18 cellular contexts compared by ENCODE assay signal in the genomic region with DNA sequence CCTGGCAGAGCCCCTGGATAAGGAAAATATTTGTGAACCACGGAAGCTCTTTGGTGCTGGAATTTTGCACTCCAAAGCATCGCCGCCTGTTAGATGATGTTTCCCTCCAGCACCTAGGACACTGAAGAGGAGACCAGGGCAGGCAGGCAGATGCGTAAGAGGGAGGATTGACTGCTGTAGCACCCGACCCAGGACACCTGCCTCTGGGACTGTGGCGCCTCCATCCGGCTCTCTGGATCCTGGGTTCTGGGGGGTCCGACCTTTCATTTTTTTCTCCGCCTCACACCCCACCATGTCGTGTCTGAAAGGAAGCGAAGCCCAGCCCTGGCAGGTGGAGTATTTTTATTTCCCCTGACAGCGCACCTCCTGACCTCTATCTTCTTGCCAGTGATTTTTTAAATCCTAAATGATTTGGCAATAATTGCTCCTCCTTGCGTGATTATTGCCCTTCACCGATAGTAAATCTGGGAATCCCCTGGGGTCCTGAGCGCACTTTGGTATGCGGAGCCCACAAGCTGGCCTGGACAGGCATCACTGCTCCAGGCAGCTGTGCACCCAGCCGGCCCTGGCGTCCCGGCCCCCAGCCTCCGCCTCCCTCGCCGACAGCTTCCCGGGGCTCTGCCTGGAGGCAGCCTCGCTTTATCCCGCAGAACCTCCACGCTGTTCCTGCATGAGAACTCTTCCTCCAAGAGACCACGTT. TPM values are rescaled to one million over a fixed set of nuclear protein-coding genes. Genes with fewer than 3 reads are reported as not detected.
DNase-seq lines count a peak whose midpoint lies in the region; ATAC-seq, FAIRE-seq and TF ChIP-seq lines count a peak whose summit lies in the region.
"Had no signal": no experiment of that assay in that cellular context is flagged by ENCODE, and none has a peak within 500 bp of the region (broad histone marks: within the 10 kb centered on the region; RNA-seq: fewer than 3 reads in every experiment).

No MANE protein-coding gene starts in this region.

- H3K27me3 Mint-ChIP-seq in neural progenitor cell (ENCODE audit: insufficient read depth, low read depth): peaks cover 9% of the 10 kb centered on the region

- H3K79me1 ChIP-seq in H1 (ENCODE audit: low read depth, low read length): no peaks in the 10 kb centered on the region

- H3K4me1 ChIP-seq in RWPE2 (ENCODE audit: insufficient read depth, poor library complexity, severe bottlenecking) (no peaks in the 10 kb centered on the region), H1 (replicated peaks in 1 of 4; ENCODE audit: control insufficient read depth in 3 of 4, insufficient read depth in 4 of 4, low read length in 3 of 4) (peaks cover 0 to 2% (median 0%) of the 10 kb centered on the region in 4 experiments; a peak in 1 of 7 replicates), neural progenitor cell (no peaks in the 10 kb centered on the region)

- no peak overlapping the region for H4K91ac ChIP-seq in H1 (replicated peaks; ENCODE audit: insufficient read length, low read length)

- H3K9ac ChIP-seq in H1 (replicated peaks in 1 of 4; ENCODE audit: extremely low read depth in 1 of 4, low read depth in 3 of 4, low read length in 3 of 4) (no peak overlapping the region), neural progenitor cell (no peak overlapping the region)
- H3K9ac ChIP-seq: GM23248 had no signal

- TF ChIP-seq POLR2A in H1 (IDR thresholded peaks at IDR 0.05; ENCODE audit: control extremely low read depth in 1 of 2, low read depth in 2 of 2, low read length in 2 of 2): no peak

- peak overlapping the region; percentile 66 for H3K27ac Mint-ChIP-seq in neural progenitor cell
- H3K27ac Mint-ChIP-seq: CD4-positive, CD25-positive, alpha-beta regulatory T cell had no signal

- FAIRE-seq in H1 (lab: Jason Lieb, UNC): no peak

- no peak overlapping the region for H3K23ac ChIP-seq in H1 (ENCODE audit: insufficient read length)

- no peaks in the 10 kb centered on the region for H3K79me2 ChIP-seq in H1 (ENCODE audit: control insufficient read depth in 1 of 2, insufficient read depth in 2 of 2, low read length in 2 of 2)
- H3K79me2 ChIP-seq in neural progenitor cell (ENCODE audit: low read depth): no peaks in the 10 kb centered on the region

- peaks cover 2% of the 10 kb centered on the region for H3K9me3 Mint-ChIP-seq in neural progenitor cell
- H3K9me3 Mint-ChIP-seq: CD4-positive, CD25-positive, alpha-beta regulatory T cell had no signal

- H3K9me3 ChIP-seq in RWPE2 (ENCODE audit: severe bottlenecking) (no peaks in the 10 kb centered on the region), H1 (ENCODE audit: insufficient read depth in 2 of 2, low read depth in 1 of 2, low read length in 1 of 2) (no peaks in the 10 kb centered on the region), neural progenitor cell (ENCODE audit: low read depth) (no peaks in the 10 kb centered on the region)

- CTCF ChIA-PET in H1 (lab: Charles Lee; ENCODE audit: partially characterized antibody): interaction anchor here (0.6 to 1.3 kb wide), 4 partner anchors 15 to 106 kb away, joined by 3 read pairs; no protein-coding TSS in a partner anchor

- H2BK15ac ChIP-seq in H1 (ENCODE audit: low read length): no peak overlapping the region

- no peak overlapping the region for H2BK120ac ChIP-seq in H1 (replicated peaks; ENCODE audit: low read depth, low read length)

- peaks cover 8% of the 10 kb centered on the region for H3F3A ChIP-seq in neural progenitor cell (ENCODE audit: low read depth)

- POLR2A ChIA-PET in H1 (lab: Charles Lee; ENCODE audit: partially characterized antibody): no interaction called here

- no peak for ATAC-seq in RWPE2 (ENCODE audit: low read depth)

- peak; percentile 32 to 47; a peak in 3 of 4 replicates for TF ChIP-seq RAD21 in H1 (IDR thresholded peaks at IDR 0.05 in 1 of 2, conservative IDR thresholded peaks at IDR 0.05 in 1 of 2; ENCODE audit: low read depth in 2 of 2, low read length in 2 of 2)

- no peak overlapping the region for H3K14ac ChIP-seq in H1 (ENCODE audit: insufficient read length)

- H3K27me3 ChIP-seq in RWPE2 (ENCODE audit: insufficient read depth, poor library complexity, severe bottlenecking) (no peaks in the 10 kb centered on the region), H1 (replicated peaks in 1 of 4; ENCODE audit: control insufficient read depth in 3 of 4, extremely low read depth in 1 of 4, insufficient read depth in 3 of 4, low read length in 3 of 4) (no peaks in the 10 kb centered on the region), neural progenitor cell (no peaks in the 10 kb centered on the region), dorsolateral prefrontal cortex (no peaks in the 10 kb centered on the region)

- no peak for TF ChIP-seq EP300 in H1 (IDR thresholded peaks at IDR 0.05; ENCODE audit: borderline replicate concordance in 1 of 2, low read depth in 2 of 2, low read length in 2 of 2)

- DNase-seq in RWPE2 (ENCODE audit: low spot score): peak; percentile 35
- no peak for DNase-seq in H1 (ENCODE audit: low read depth in 1 of 2, low spot score in 2 of 2)
- DNase-seq in neural progenitor cell (ENCODE audit: low spot score): no peak
- DNase-seq in NK-92 (lab: John Stamatoyannopoulos, UW; ENCODE audit: unreplicated experiment): no peak
- DNase-seq in cerebellar cortex (ENCODE audit: low spot score): no peak
- no peak for DNase-seq in dorsolateral prefrontal cortex
- DNase-seq in effector CD8-positive, alpha-beta T cell (lab: John Stamatoyannopoulos, UW): no peak
- DNase-seq: AML-193; CD4-positive, CD25-positive, alpha-beta regulatory T cell; COR-L47; GDM1; GM23248; KBM-7; MV-4-11; NCI-H1417; NCI-H187; NCI-H345; NCI-H524 treated with DMSO at 0.1 percent for 48 hours had no signal

- no peak overlapping the region for H2BK12ac ChIP-seq in H1 (ENCODE audit: low read depth, low read length)

- intact Hi-C loops in dorsolateral prefrontal cortex (cut with DNase I): no loop called here

- H3K4ac ChIP-seq in H1 (replicated peaks; ENCODE audit: insufficient read length, low read depth, low read length): no peak overlapping the region

- no peak overlapping the region for H3K4me3 Mint-ChIP-seq in neural progenitor cell
- H3K4me3 Mint-ChIP-seq: CD4-positive, CD25-positive, alpha-beta regulatory T cell had no signal

- H3K36me3 ChIP-seq in RWPE2 (ENCODE audit: low read depth) (no peaks in the 10 kb centered on the region), H1 (ENCODE audit: control insufficient read depth in 2 of 4, insufficient read depth in 4 of 4, low read length in 3 of 4) (no peaks in the 10 kb centered on the region), neural progenitor cell (no peaks in the 10 kb centered on the region)

- no peak overlapping the region for H4K5ac ChIP-seq in H1 (ENCODE audit: insufficient read length, low read depth, low read length)

- H2AK5ac ChIP-seq in H1 (ENCODE audit: low read depth, low read length): no peak overlapping the region

- H3K56ac ChIP-seq in H1 (replicated peaks; ENCODE audit: insufficient read length, low read depth, low read length): no peak overlapping the region

- H3K27ac ChIP-seq in RWPE2 (ENCODE audit: poor library complexity, severe bottlenecking): no peak overlapping the region
- H3K27ac ChIP-seq in H1 (ENCODE audit: low read depth, low read length): no peak overlapping the region
- no peak overlapping the region for H3K27ac ChIP-seq in neural progenitor cell
- peak overlapping the region in 2 of 59 donors; percentile 38 to 51 for H3K27ac ChIP-seq in dorsolateral prefrontal cortex
- H3K27ac ChIP-seq: GM23248 had no signal

- peaks cover 10% of the 10 kb centered on the region; the same call in 1 of the 2 replicates for H3K23me2 ChIP-seq in H1 (ENCODE audit: low read depth, low read length)

- WGBS in H1 (ENCODE audit: extremely low coverage in 1 of 2, insufficient coverage in 1 of 2, insufficient read length in 1 of 2, insufficient replicate concordance in 2 of 2, low coverage in 1 of 2, low lambda C conversion rate in 2 of 2, missing lambda C conversion rate in 1 of 2), 2 experiments: 90% methylated on average over 27 of the region's 27 CpGs; no CpG with 5 or more reads in 1 of the 2 experiments

- H3K4me3 ChIP-seq in RWPE2 (ENCODE audit: severe bottlenecking): no peak overlapping the region
- no peak overlapping the region for H3K4me3 ChIP-seq in H1 (ENCODE audit: extremely low read depth in 1 of 4, insufficient read depth in 2 of 4, low read depth in 3 of 4, low read length in 4 of 4)
- no peak overlapping the region for H3K4me3 ChIP-seq in neural progenitor cell
- no peak overlapping the region for H3K4me3 ChIP-seq in dorsolateral prefrontal cortex
- H3K4me3 ChIP-seq: GM23248 had no signal

- H3K4me2 ChIP-seq in H1 (ENCODE audit: insufficient read depth in 1 of 2, low read depth in 2 of 2, low read length in 2 of 2) (no peak overlapping the region), neural progenitor cell (no peak overlapping the region)

- H2AFZ ChIP-seq in H1 (ENCODE audit: low read length) (no peak overlapping the region), neural progenitor cell (replicated peaks) (no peak overlapping the region)
- H2AFZ ChIP-seq: GM23248 had no signal

- H3K36me3 Mint-ChIP-seq in neural progenitor cell: peaks cover 4% of the 10 kb centered on the region

- H4K8ac ChIP-seq in H1 (ENCODE audit: extremely low read depth, insufficient read depth, low read length): peak overlapping the region; percentile 8; the same call in 1 of the 2 replicates

- H2BK20ac ChIP-seq in H1 (ENCODE audit: low read length): no peak overlapping the region

- TF ChIP-seq CTCF in RWPE2 (IDR thresholded peaks at IDR 0.05; ENCODE audit: poor library complexity, severe bottlenecking): no peak
- peak in 2 of 3 experiments; percentile 2 to 15; a peak in 2 of 4 replicates for TF ChIP-seq CTCF in H1 (IDR thresholded peaks at IDR 0.05; ENCODE audit: control extremely low read depth in 1 of 3, insufficient read depth in 1 of 3, low read depth in 1 of 3, low read length in 3 of 3)
- no peak for TF ChIP-seq CTCF in neural progenitor cell (IDR thresholded peaks at IDR 0.05)
- no peak for TF ChIP-seq CTCF in dorsolateral prefrontal cortex (IDR thresholded peaks at IDR 0.05 in 54 of 56, conservative IDR thresholded peaks at IDR 0.05 in 2 of 56; ENCODE audit: low read depth in 1 of 56, partially characterized antibody in 56 of 56)

- H3K18ac ChIP-seq in H1 (ENCODE audit: extremely low read depth, low read length): no peak overlapping the region

- H4K20me1 ChIP-seq in H1 (replicated peaks in 1 of 2; ENCODE audit: control insufficient read depth in 1 of 2, insufficient read depth in 2 of 2, low read length in 2 of 2) (no peaks in the 10 kb centered on the region), neural progenitor cell (ENCODE audit: low read depth) (no peaks in the 10 kb centered on the region)

- H2BK5ac ChIP-seq in H1 (ENCODE audit: low read depth, low read length): no peak overlapping the region

- peaks cover 4% of the 10 kb centered on the region for H3K4me1 Mint-ChIP-seq in neural progenitor cell

RNA-seq across cellular contexts. Expression of gene LHPP, which starts 48.4 kb away (rescaled TPM):
- 26.0 and 27.5 TPM in 2 replicates for total RNA-seq in H1 (2021; fragmentation: NEBNext Ultra II Directional; extraction: Animal tissue kit (Norgen Biotek cat#: 25700))
- 45.0 and 50.5 TPM in 2 replicates for polyA plus RNA-seq in H1 (2011; rRNA removed)
- polyA plus RNA-seq in H1 (2011; cell fraction: cytosol; rRNA removed): 39.2 TPM
- 40.4 TPM for polyA plus RNA-seq in H1 (2011; cell fraction: nucleus; rRNA removed)
- polyA plus RNA-seq in H1 (2012, experiment 1 of 2): 20.9 to 42.0 TPM (median 37.2 TPM) in 4 replicates
- 36.6 TPM for polyA plus RNA-seq in H1 (2012, experiment 2 of 2)
- polyA plus RNA-seq in H1 (2013, experiment 1 of 2): 18.9 TPM
- polyA plus RNA-seq in H1 (2013, experiment 2 of 2): 18.9 TPM
- polyA minus RNA-seq in H1 (2011; rRNA and poly(A)+ RNA removed): 19.6 and 21.2 TPM in 2 replicates
- 10.4 TPM for polyA minus RNA-seq in H1 (2011; cell fraction: cytosol; rRNA and poly(A)+ RNA removed)
- polyA minus RNA-seq in H1 (2011; cell fraction: nucleus; rRNA and poly(A)+ RNA removed): 24.9 TPM
- total RNA-seq in neural progenitor cell (ENCODE audit: low replicate concordance) (23.3 and 24.5 TPM in 2 replicates), dorsolateral prefrontal cortex (100 to 1,000 TPM in 93 of 120 experiments, 10 to 100 TPM in 27; 62.4 to 585 (median 134) TPM)

Comparison
In these comparisons a context has a peak if more than half of its experiments do, and no peak if none do; other contexts are left out.
1. CTCF ChIP-seq: peak in H1 (2 of 3); none in RWPE2 (single experiment), neural progenitor cell (single experiment) and dorsolateral prefrontal cortex (0 of 56).